15 cellular contexts compared by ENCODE assay signal in the genomic region with DNA sequence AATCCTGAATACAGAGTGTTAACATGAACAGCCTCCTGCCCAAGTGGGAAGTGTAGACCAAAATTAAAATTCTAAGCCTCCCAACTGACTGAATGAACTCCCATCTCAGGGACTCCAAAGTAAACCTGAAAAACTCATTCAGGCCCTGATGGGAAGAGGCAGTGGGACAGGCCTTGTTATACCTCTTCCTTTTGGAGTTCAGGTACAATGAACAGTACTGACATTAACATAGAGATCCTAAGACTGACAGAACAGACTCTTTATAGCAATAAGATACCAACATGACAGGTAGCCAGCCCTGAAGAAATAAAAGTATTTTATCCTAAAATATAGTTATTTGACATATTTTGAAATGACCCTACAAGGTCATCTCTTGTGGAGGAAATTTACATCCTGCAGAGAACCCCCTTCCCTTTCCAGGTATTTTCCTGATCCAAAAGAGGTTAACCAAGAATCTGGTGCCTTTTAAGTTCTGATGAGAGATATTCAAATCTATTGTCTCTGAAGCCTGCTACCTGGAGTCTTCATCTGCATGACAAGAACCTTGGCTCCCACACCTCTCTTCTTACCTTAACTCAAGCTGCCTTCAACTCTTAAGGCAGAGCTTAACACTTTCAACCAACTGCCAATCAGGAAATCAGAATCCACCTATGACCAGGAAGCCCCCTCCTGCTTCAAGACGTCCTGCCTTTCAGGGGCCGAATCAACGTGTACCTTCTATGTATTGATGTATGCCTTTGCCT.
DNase-seq lines count a peak whose midpoint lies in the region; ATAC-seq and TF ChIP-seq lines count a peak whose summit lies in the region.
"Had no signal": no experiment of that assay in that cellular context is flagged by ENCODE, and none has a peak within 500 bp of the region (broad histone marks: within the 10 kb centered on the region; RNA-seq: fewer than 3 reads in every experiment).

No MANE protein-coding gene starts in this region.

- ATAC-seq in HG02759 (IDR thresholded peaks at IDR 0.05; ENCODE audit: unreplicated experiment): no peak

- H3K27me3 ChIP-seq in H7 (ENCODE audit: control insufficient read depth, insufficient read depth, low read length) (no peaks in the 10 kb centered on the region), NT2/D1 (ENCODE audit: insufficient read depth, insufficient read length) (no peaks in the 10 kb centered on the region), right atrium auricular region (no peaks in the 10 kb centered on the region)
- H3K27me3 ChIP-seq: BLaER1 treated with 17β-estradiol and CSF1 and Interleukin-3, amounts not matched to agents 10 nM and 100 nM had no signal

- H3K4me3 ChIP-seq in H7 (ENCODE audit: insufficient read depth, low read depth, low read length) (no peak overlapping the region), NT2/D1 (ENCODE audit: insufficient read length, low read depth) (no peak overlapping the region), right atrium auricular region (no peak overlapping the region)
- H3K4me3 ChIP-seq: BLaER1 treated with 17β-estradiol and CSF1 and Interleukin-3, amounts not matched to agents 10 nM and 100 nM; GM23248 had no signal

- no peak overlapping the region for H3K27ac ChIP-seq in right atrium auricular region
- H3K27ac ChIP-seq: BLaER1 treated with 17β-estradiol and CSF1 and Interleukin-3, amounts not matched to agents 10 nM and 100 nM; GM23248; HL-60 had no signal

- TF ChIP-seq CTCF in right atrium auricular region (IDR thresholded peaks at IDR 0.05): no peak

- H3K4me1 ChIP-seq in NT2/D1 (ENCODE audit: insufficient read depth, insufficient read length) (no peaks in the 10 kb centered on the region), right atrium auricular region (no peaks in the 10 kb centered on the region)
- H3K4me1 ChIP-seq: BLaER1 treated with 17β-estradiol and CSF1 and Interleukin-3, amounts not matched to agents 10 nM and 100 nM had no signal

- peaks cover 11% of the 10 kb centered on the region; the same call in 1 of the 2 replicates for H3K9me3 ChIP-seq in NT2/D1 (ENCODE audit: insufficient read depth, low read length)
- no peaks in the 10 kb centered on the region for H3K9me3 ChIP-seq in right atrium auricular region
- H3K9me3 ChIP-seq: BLaER1 treated with 17β-estradiol and CSF1 and Interleukin-3, amounts not matched to agents 10 nM and 100 nM had no signal

- peak; percentile 65 for DNase-seq in H7
- peak; percentile 32 for DNase-seq in NT2/D1 (ENCODE audit: low read depth, low spot score)
- DNase-seq in iPS DF 19.7 (ENCODE audit: low read depth, low spot score): peak; percentile 95
- DNase-seq in iPS-NIHi7 (ENCODE audit: extremely low spot score): peak; percentile 36
- DNase-seq in NCI-H2029 treated with DMSO at 0.1 percent for 48 hours (lab: John Stamatoyannopoulos, UW): no peak
- DNase-seq in NOMO-1 (lab: John Stamatoyannopoulos, UW; ENCODE audit: unreplicated experiment in 2 of 2): no peak
- no peak for DNase-seq in right atrium auricular region (ENCODE audit: low spot score)
- DNase-seq: CD4-positive, CD25-positive, alpha-beta regulatory T cell; DMS 273 treated with DMSO at 0.1 percent for 48 hours; GM23248; HCEC 1CT; HFFc6 had no signal

- no peak overlapping the region for H3K9ac ChIP-seq in NT2/D1 (ENCODE audit: insufficient read length, low read depth)
- H3K9ac ChIP-seq: BLaER1 treated with 17β-estradiol and CSF1 and Interleukin-3, amounts not matched to agents 10 nM and 100 nM; GM23248 had no signal

- H3K36me3 ChIP-seq in H7 (replicated peaks; ENCODE audit: control insufficient read depth, insufficient read depth, low read length) (no peaks in the 10 kb centered on the region), NT2/D1 (ENCODE audit: insufficient read depth, insufficient read length, low read length) (no peaks in the 10 kb centered on the region), right atrium auricular region (no peaks in the 10 kb centered on the region)
- H3K36me3 ChIP-seq: BLaER1 treated with 17β-estradiol and CSF1 and Interleukin-3, amounts not matched to agents 10 nM and 100 nM had no signal

Comparison
In these comparisons a context has a peak if more than half of its experiments do, and no peak if none do; other contexts are left out.
1. DNase-seq: peak in H7 (single experiment), NT2/D1 (single experiment), iPS DF 19.7 (single experiment) and iPS-NIHi7 (single experiment); none in NCI-H2029 treated with DMSO at 0.1 percent for 48 hours (single experiment), NOMO-1 (0 of 2) and right atrium auricular region (single experiment).